Comparison of ENCODE assay signal across 16 cellular contexts in the genomic region with DNA sequence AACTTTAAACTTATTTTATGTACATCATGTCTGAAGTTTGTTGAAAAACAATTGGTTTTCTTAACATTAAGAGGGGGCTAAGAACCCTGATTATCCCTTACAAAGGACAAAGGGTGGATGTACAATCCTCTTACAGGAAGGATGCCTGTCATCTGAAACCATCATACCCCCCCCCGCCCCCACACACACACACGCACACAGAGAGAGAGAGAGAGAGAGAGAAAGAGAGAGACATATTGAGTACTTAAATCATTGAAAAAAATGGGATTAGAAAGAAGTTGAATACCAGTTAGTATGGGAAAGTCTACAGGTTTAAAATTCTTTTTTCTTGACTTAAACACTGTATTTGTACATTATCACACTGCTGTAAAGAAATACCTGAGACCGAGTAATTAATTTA. TPM values are rescaled to one million over a fixed set of nuclear protein-coding genes. Genes with fewer than 3 reads are reported as not detected.
A peak's percentile ranks its signal among the peaks of the same experiment; 100 is the strongest.
DNase-seq lines count a peak whose midpoint lies in the region; ATAC-seq and TF ChIP-seq lines count a peak whose summit lies in the region.
"Had no signal": no experiment of that assay in that cellular context is flagged by ENCODE, and none has a peak within 500 bp of the region (broad histone marks: within the 10 kb centered on the region; RNA-seq: fewer than 3 reads in every experiment).

No MANE protein-coding gene starts in this region.

- ATAC-seq in CD4-positive, CD25-positive, alpha-beta regulatory T cell (ENCODE audit: low read depth in 2 of 2): no peak
- ATAC-seq in DND-41 (ENCODE audit: insufficient read depth, low read depth) (0 out of 3 replicates have a peak, but pooled peaks have one; percentile 7), GM19351 (IDR thresholded peaks at IDR 0.05; ENCODE audit: unreplicated experiment) (no peak)
- ATAC-seq: SK-N-SH treated with all-trans-retinoic acid at 6 μM for 48 hours had no signal

- H3K4me2 ChIP-seq in DND-41 (ENCODE audit: insufficient read depth, low read length): no peak overlapping the region
- H3K4me2 ChIP-seq: PC-9 had no signal

- H3K27ac Mint-ChIP-seq in CD4-positive, CD25-positive, alpha-beta regulatory T cell: peak overlapping the region; percentile 86 to 96 (median 87)
- peak overlapping the region; percentile 62 for H3K27ac Mint-ChIP-seq in activated CD4-positive, alpha-beta memory T cell treated with anti-CD3 and anti-CD28 coated beads, Interleukin-2, amount 10 ng/mL, durations not matched to agents 7 days and 5 days
- H3K27ac Mint-ChIP-seq: CD14-positive monocyte; dendritic cell treated with granulocyte-macrophage colony-stimulating factor and Interleukin-4, amounts not matched to agents 40 ng/mL and 50 ng/mL, for 4 days had no signal

- WGBS in sigmoid colon, 2 donors: 43 to 90% methylated on average over 3 of the region's 3 CpGs

- H3K36me3 ChIP-seq in CD4-positive, CD25-positive, alpha-beta regulatory T cell (ENCODE audit: control insufficient read depth, insufficient read depth, low read length): no peaks in the 10 kb centered on the region
- no peaks in the 10 kb centered on the region for H3K36me3 ChIP-seq in DND-41 (ENCODE audit: insufficient read depth, low read length)
- no peaks in the 10 kb centered on the region for H3K36me3 ChIP-seq in sigmoid colon

- peak overlapping the region; percentile 55 for H3K27ac ChIP-seq in CD4-positive, CD25-positive, alpha-beta regulatory T cell (ENCODE audit: insufficient read depth, low read length, poor library complexity, severe bottlenecking)
- H3K27ac ChIP-seq in DND-41 (ENCODE audit: low read length): no peak overlapping the region
- H3K27ac ChIP-seq in sigmoid colon: no peak overlapping the region
- H3K27ac ChIP-seq: parathyroid adenoma, PC-9, skin epidermis, VCaP had no signal

- intact Hi-C loops in sigmoid colon (cut with DNase I): no loop called here

- no peak overlapping the region for H3K9ac ChIP-seq in DND-41 (ENCODE audit: low read depth, low read length)
- H3K9ac ChIP-seq: parathyroid adenoma had no signal

- no peaks in the 10 kb centered on the region for H3K79me2 ChIP-seq in DND-41 (ENCODE audit: insufficient read depth, low read length)
- H3K79me2 ChIP-seq: parathyroid adenoma had no signal

- H3K36me3 Mint-ChIP-seq in CD4-positive, CD25-positive, alpha-beta regulatory T cell: no peaks in the 10 kb centered on the region
- peaks cover 6% of the 10 kb centered on the region for H3K36me3 Mint-ChIP-seq in activated CD4-positive, alpha-beta memory T cell treated with anti-CD3 and anti-CD28 coated beads, Interleukin-2, amount 10 ng/mL, durations not matched to agents 7 days and 5 days (ENCODE audit: low read depth)
- H3K36me3 Mint-ChIP-seq: CD14-positive monocyte had no signal

- no peaks in the 10 kb centered on the region for H3K9me3 Mint-ChIP-seq in CD4-positive, CD25-positive, alpha-beta regulatory T cell
- peaks cover 2% of the 10 kb centered on the region for H3K9me3 Mint-ChIP-seq in activated CD4-positive, alpha-beta memory T cell treated with anti-CD3 and anti-CD28 coated beads, Interleukin-2, amount 10 ng/mL, durations not matched to agents 7 days and 5 days
- H3K9me3 Mint-ChIP-seq: dendritic cell treated with granulocyte-macrophage colony-stimulating factor and Interleukin-4, amounts not matched to agents 40 ng/mL and 50 ng/mL, for 4 days had no signal

- peaks cover 16% of the 10 kb centered on the region for H3K4me1 ChIP-seq in CD4-positive, CD25-positive, alpha-beta regulatory T cell (ENCODE audit: control insufficient read depth, insufficient read depth, low read length, poor library complexity, severe bottlenecking)
- H3K4me1 ChIP-seq in DND-41 (ENCODE audit: insufficient read depth, low read length) (peaks cover 10% of the 10 kb centered on the region), sigmoid colon (no peaks in the 10 kb centered on the region)
- H3K4me1 ChIP-seq: parathyroid adenoma had no signal

- no peak for DNase-seq in CD4-positive, CD25-positive, alpha-beta regulatory T cell
- DNase-seq in DND-41: no peak
- DNase-seq in activated CD4-positive, alpha-beta memory T cell treated with anti-CD3 and anti-CD28 coated beads, Interleukin-2, amount 10 ng/mL, durations not matched to agents 7 days and 5 days: no peak
- DNase-seq in iris pigment epithelial cell (ENCODE audit: low read depth): peak; percentile 63
- DNase-seq in sigmoid colon: no peak
- no peak for DNase-seq in medulla oblongata (ENCODE audit: extremely low spot score)
- DNase-seq: NCI-H187, NCI-H510A treated with DMSO at 0.1 percent for 48 hours, PC-9 had no signal

- H2AFZ ChIP-seq in DND-41 (ENCODE audit: low read depth, low read length): no peak overlapping the region
- H2AFZ ChIP-seq: parathyroid adenoma, PC-9 had no signal

- TF ChIP-seq POLR2A in sigmoid colon (IDR thresholded peaks at IDR 0.05): no peak

- POLR2A ChIA-PET in activated CD4-positive, alpha-beta memory T cell treated with anti-CD3 and anti-CD28 coated beads, Interleukin-2, amount 10 ng/mL, durations not matched to agents 7 days and 5 days (lab: Charles Lee): no interaction called here

- TF ChIP-seq EP300 in sigmoid colon (IDR thresholded peaks at IDR 0.05): no peak

- no peaks in the 10 kb centered on the region for H4K20me1 ChIP-seq in DND-41 (ENCODE audit: insufficient read depth, low read length)

- H3K4me3 ChIP-seq in CD4-positive, CD25-positive, alpha-beta regulatory T cell (ENCODE audit: low read depth, low read length): peak overlapping the region; percentile 66
- H3K4me3 ChIP-seq in DND-41 (ENCODE audit: low read depth in 1 of 2, low read length in 2 of 2) (no peak overlapping the region), sigmoid colon (no peak overlapping the region)
- H3K4me3 ChIP-seq: PC-9, skin epidermis had no signal

- CTCF ChIA-PET in activated CD4-positive, alpha-beta memory T cell treated with anti-CD3 and anti-CD28 coated beads, Interleukin-2, amount 10 ng/mL, durations not matched to agents 7 days and 5 days (lab: Charles Lee): no interaction called here

- H3K27me3 Mint-ChIP-seq in CD4-positive, CD25-positive, alpha-beta regulatory T cell: peaks cover 16% of the 10 kb centered on the region
- H3K27me3 Mint-ChIP-seq in activated CD4-positive, alpha-beta memory T cell treated with anti-CD3 and anti-CD28 coated beads, Interleukin-2, amount 10 ng/mL, durations not matched to agents 7 days and 5 days: no peaks in the 10 kb centered on the region

- peaks cover 12 to 25% (median 15%) of the 10 kb centered on the region in 4 donors for H3K4me1 Mint-ChIP-seq in CD4-positive, CD25-positive, alpha-beta regulatory T cell
- H3K4me1 Mint-ChIP-seq in activated CD4-positive, alpha-beta memory T cell treated with anti-CD3 and anti-CD28 coated beads, Interleukin-2, amount 10 ng/mL, durations not matched to agents 7 days and 5 days: peaks cover 23% of the 10 kb centered on the region

- peak overlapping the region; percentile 36 to 76 (median 58) for H3K4me3 Mint-ChIP-seq in CD4-positive, CD25-positive, alpha-beta regulatory T cell
- H3K4me3 Mint-ChIP-seq in activated CD4-positive, alpha-beta memory T cell treated with anti-CD3 and anti-CD28 coated beads, Interleukin-2, amount 10 ng/mL, durations not matched to agents 7 days and 5 days: no peak overlapping the region
- H3K4me3 Mint-ChIP-seq: dendritic cell treated with granulocyte-macrophage colony-stimulating factor and Interleukin-4, amounts not matched to agents 40 ng/mL and 50 ng/mL, for 4 days had no signal

- no peaks in the 10 kb centered on the region for H3K9me3 ChIP-seq in CD4-positive, CD25-positive, alpha-beta regulatory T cell (ENCODE audit: control insufficient read depth in 2 of 2, low read length in 2 of 2)
- H3K9me3 ChIP-seq in DND-41 (ENCODE audit: insufficient read depth, low read length, severe bottlenecking) (no peaks in the 10 kb centered on the region), sigmoid colon (no peaks in the 10 kb centered on the region)

- no peaks in the 10 kb centered on the region for H3K27me3 ChIP-seq in CD4-positive, CD25-positive, alpha-beta regulatory T cell (ENCODE audit: control insufficient read depth, insufficient read depth, low read length)
- H3K27me3 ChIP-seq in DND-41 (ENCODE audit: insufficient read depth, low read length, poor library complexity) (no peaks in the 10 kb centered on the region), sigmoid colon (no peaks in the 10 kb centered on the region)

- no peak for TF ChIP-seq CTCF in DND-41 (IDR thresholded peaks at IDR 0.05; ENCODE audit: borderline replicate concordance, extremely low read depth, low read length, poor library complexity, severe bottlenecking)
- TF ChIP-seq CTCF in sigmoid colon (IDR thresholded peaks at IDR 0.05): no peak

RNA-seq across cellular contexts. Expression of a gene that starts 10.9 kb away (rescaled TPM):
- total RNA-seq in CD4-positive, CD25-positive, alpha-beta regulatory T cell: 22.1 TPM
- polyA plus RNA-seq in CD4-positive, CD25-positive, alpha-beta regulatory T cell: 10 to 100 TPM; 20.5 to 29.5 (median 24.4) TPM
- 10 to 100 TPM; 30.6 to 37.4 TPM for total RNA-seq in activated CD4-positive, alpha-beta memory T cell treated with anti-CD3 and anti-CD28 coated beads, Interleukin-2, amount 10 ng/mL, durations not matched to agents 7 days and 5 days
- total RNA-seq in sigmoid colon: 10 to 100 TPM; 30.0 to 42.3 (median 33.8) TPM
- 10 to 100 TPM in 2 of 3 donors, 1 to 10 TPM in 1; 7.2 to 15.6 (median 13.9) TPM for polyA plus RNA-seq in sigmoid colon
